ENCODE assay signal across 1 cellular context in genomic region chr9:75358837-75359236, GRCh38.
TF ChIP-seq lines count a peak whose summit lies in the region.

No MANE protein-coding gene starts in this region.

TF ChIP-seq in H1, 55 proteins besides CTCF, POLR2A, EP300 and RAD21:
- TF ChIP-seq TCF12 (IDR thresholded peaks at IDR 0.05; ENCODE audit: low read depth, low read length): 0 out of 2 replicates have a peak, but pooled peaks have one; percentile 24
- 0 out of 2 replicates have a peak, but pooled peaks have one; percentile 37 for TF ChIP-seq YY1 (IDR thresholded peaks at IDR 0.05; ENCODE audit: low read depth, low read length)
- TF ChIP-seq CTBP2 (IDR thresholded peaks at IDR 0.05; ENCODE audit: borderline replicate concordance, insufficient read depth, insufficient read length, low read length): no peak
- TF ChIP-seq HDAC2 (IDR thresholded peaks at IDR 0.05; ENCODE audit: borderline replicate concordance in 1 of 2, low read depth in 2 of 2, low read length in 2 of 2): no peak
- TF ChIP-seq TEAD4 (IDR thresholded peaks at IDR 0.05; ENCODE audit: low read depth, low read length): peak; percentile 90
- TF ChIP-seq SIX5 (IDR thresholded peaks at IDR 0.05; ENCODE audit: low read depth, low read length): no peak
